In genomic region chr6:17120019-17120418, GRCh38 we compare ENCODE assay signal across 17 cellular contexts. TPM values are rescaled to one million over a fixed set of nuclear protein-coding genes. Genes with fewer than 3 reads are reported as not detected.
DNase-seq lines count a peak whose midpoint lies in the region; ATAC-seq and TF ChIP-seq lines count a peak whose summit lies in the region.
"Had no signal": no experiment of that assay in that cellular context is flagged by ENCODE, and none has a peak within 500 bp of the region (broad histone marks: within the 10 kb centered on the region; RNA-seq: fewer than 3 reads in every experiment).

No MANE protein-coding gene starts in this region.

- peak; percentile 15 for DNase-seq in DMS 273 treated with DMSO at 0.1 percent for 48 hours (lab: John Stamatoyannopoulos, UW)
- DNase-seq in NCI-H1436 (lab: John Stamatoyannopoulos, UW): peak; percentile 64
- peak; percentile 13 for DNase-seq in astrocyte of the cerebellum (ENCODE audit: low read depth)
- peak; percentile 16 for DNase-seq in iris pigment epithelial cell (ENCODE audit: low read depth)
- no peak for DNase-seq in activated CD8-positive, alpha-beta memory T cell treated with anti-CD3 and anti-CD28 coated beads, Interleukin-2, amount 10 ng/mL, durations not matched to agents 7 days and 5 days
- DNase-seq in GM20000 (ENCODE audit: low spot score): no peak
- no peak for DNase-seq in activated CD8-positive, alpha-beta T cell treated with anti-CD3 and anti-CD28 coated beads, Interleukin-2, amount 10 ng/mL, durations not matched to agents 7 days and 5 days
- DNase-seq in chondrocyte (ENCODE audit: low spot score): no peak
- DNase-seq: ACHN, Kasumi-1, NCI-H1417 treated with DMSO at 0.1 percent for 48 hours, NCI-H510A treated with DMSO at 0.1 percent for 48 hours, PC-3, T-cell had no signal

- H3K36me3 Mint-ChIP-seq in activated CD8-positive, alpha-beta memory T cell treated with anti-CD3 and anti-CD28 coated beads, Interleukin-2, amount 10 ng/mL, durations not matched to agents 7 days and 5 days: no peaks in the 10 kb centered on the region
- no peaks in the 10 kb centered on the region for H3K36me3 Mint-ChIP-seq in activated CD8-positive, alpha-beta T cell treated with anti-CD3 and anti-CD28 coated beads, Interleukin-2, amount 10 ng/mL, durations not matched to agents 7 days and 5 days (ENCODE audit: low read depth)
- no peaks in the 10 kb centered on the region for H3K36me3 Mint-ChIP-seq in chondrocyte (ENCODE audit: low read depth)
- H3K36me3 Mint-ChIP-seq: T-cell had no signal

- CTCF ChIA-PET in activated CD8-positive, alpha-beta memory T cell treated with anti-CD3 and anti-CD28 coated beads, Interleukin-2, amount 10 ng/mL, durations not matched to agents 7 days and 5 days (lab: Charles Lee): no interaction called here
- CTCF ChIA-PET in activated CD8-positive, alpha-beta T cell treated with anti-CD3 and anti-CD28 coated beads, Interleukin-2, amount 10 ng/mL, durations not matched to agents 7 days and 5 days (lab: Charles Lee): no interaction called here

- no peak for ATAC-seq in activated CD8-positive, alpha-beta memory T cell treated with anti-CD3 and anti-CD28 coated beads, Interleukin-2, amount 10 ng/mL, durations not matched to agents 7 days and 5 days
- ATAC-seq in activated CD8-positive, alpha-beta T cell treated with anti-CD3 and anti-CD28 coated beads, Interleukin-2, amount 10 ng/mL, durations not matched to agents 7 days and 5 days: no peak
- ATAC-seq: PC-3, T-cell had no signal

- POLR2A ChIA-PET in activated CD8-positive, alpha-beta T cell treated with anti-CD3 and anti-CD28 coated beads, Interleukin-2, amount 10 ng/mL, durations not matched to agents 7 days and 5 days (lab: Charles Lee): no interaction called here

- peaks cover 3% of the 10 kb centered on the region for H3K9me3 Mint-ChIP-seq in activated CD8-positive, alpha-beta memory T cell treated with anti-CD3 and anti-CD28 coated beads, Interleukin-2, amount 10 ng/mL, durations not matched to agents 7 days and 5 days (ENCODE audit: low read depth)
- H3K9me3 Mint-ChIP-seq in activated CD8-positive, alpha-beta T cell treated with anti-CD3 and anti-CD28 coated beads, Interleukin-2, amount 10 ng/mL, durations not matched to agents 7 days and 5 days (ENCODE audit: insufficient read depth): no peaks in the 10 kb centered on the region
- H3K9me3 Mint-ChIP-seq in chondrocyte (ENCODE audit: low read depth): no peaks in the 10 kb centered on the region
- H3K9me3 Mint-ChIP-seq: T-cell had no signal

- TF ChIP-seq CTCF in astrocyte of the cerebellum (IDR thresholded peaks at IDR 0.05; ENCODE audit: low read depth, low read length, missing control alignments): no peak
- TF ChIP-seq CTCF in GM20000 (IDR thresholded peaks at IDR 0.05; ENCODE audit: extremely low read depth, missing control alignments): no peak
- TF ChIP-seq CTCF in chondrocyte (IDR thresholded peaks at IDR 0.05): no peak

- H3K4me1 Mint-ChIP-seq in activated CD8-positive, alpha-beta memory T cell treated with anti-CD3 and anti-CD28 coated beads, Interleukin-2, amount 10 ng/mL, durations not matched to agents 7 days and 5 days: no peaks in the 10 kb centered on the region
- no peaks in the 10 kb centered on the region for H3K4me1 Mint-ChIP-seq in activated CD8-positive, alpha-beta T cell treated with anti-CD3 and anti-CD28 coated beads, Interleukin-2, amount 10 ng/mL, durations not matched to agents 7 days and 5 days (ENCODE audit: low read depth)
- peaks cover 26% of the 10 kb centered on the region for H3K4me1 Mint-ChIP-seq in chondrocyte (ENCODE audit: low read depth)
- H3K4me1 Mint-ChIP-seq: T-cell had no signal

- H3K4me3 ChIP-seq in astrocyte of the cerebellum (ENCODE audit: low read depth, low read length): no peak overlapping the region
- H3K4me3 ChIP-seq: BLaER1, HAP-1, SK-N-MC had no signal

- in situ Hi-C loops in astrocyte of the cerebellum (cut with HindIII; ENCODE audit: low sequenced_read_pairs): no loop called here

- H3K4me3 Mint-ChIP-seq in activated CD8-positive, alpha-beta memory T cell treated with anti-CD3 and anti-CD28 coated beads, Interleukin-2, amount 10 ng/mL, durations not matched to agents 7 days and 5 days: no peak overlapping the region
- no peak overlapping the region for H3K4me3 Mint-ChIP-seq in activated CD8-positive, alpha-beta T cell treated with anti-CD3 and anti-CD28 coated beads, Interleukin-2, amount 10 ng/mL, durations not matched to agents 7 days and 5 days
- no peak overlapping the region for H3K4me3 Mint-ChIP-seq in chondrocyte (ENCODE audit: unreplicated experiment)
- H3K4me3 Mint-ChIP-seq: T-cell had no signal

- H3K27ac Mint-ChIP-seq in activated CD8-positive, alpha-beta memory T cell treated with anti-CD3 and anti-CD28 coated beads, Interleukin-2, amount 10 ng/mL, durations not matched to agents 7 days and 5 days: no peak overlapping the region
- no peak overlapping the region for H3K27ac Mint-ChIP-seq in activated CD8-positive, alpha-beta T cell treated with anti-CD3 and anti-CD28 coated beads, Interleukin-2, amount 10 ng/mL, durations not matched to agents 7 days and 5 days
- no peak overlapping the region for H3K27ac Mint-ChIP-seq in chondrocyte (ENCODE audit: unreplicated experiment)
- H3K27ac Mint-ChIP-seq: T-cell had no signal

- H3K27me3 Mint-ChIP-seq in activated CD8-positive, alpha-beta memory T cell treated with anti-CD3 and anti-CD28 coated beads, Interleukin-2, amount 10 ng/mL, durations not matched to agents 7 days and 5 days: no peaks in the 10 kb centered on the region
- no peaks in the 10 kb centered on the region for H3K27me3 Mint-ChIP-seq in activated CD8-positive, alpha-beta T cell treated with anti-CD3 and anti-CD28 coated beads, Interleukin-2, amount 10 ng/mL, durations not matched to agents 7 days and 5 days (ENCODE audit: low read depth)
- H3K27me3 Mint-ChIP-seq in chondrocyte (ENCODE audit: low read depth): no peaks in the 10 kb centered on the region

RNA-seq across cellular contexts. Expression of gene STMND1, which starts 18.2 kb away (rescaled TPM):
- total RNA-seq in activated CD8-positive, alpha-beta memory T cell treated with anti-CD3 and anti-CD28 coated beads, Interleukin-2, amount 10 ng/mL, durations not matched to agents 7 days and 5 days: not detected
- not detected for total RNA-seq in activated CD8-positive, alpha-beta T cell treated with anti-CD3 and anti-CD28 coated beads, Interleukin-2, amount 10 ng/mL, durations not matched to agents 7 days and 5 days
- not detected in 3 replicates for total RNA-seq in chondrocyte
- total RNA-seq: PC-3, T-cell had no signal

Comparison
In these comparisons a context has a peak if more than half of its experiments do, and no peak if none do; other contexts are left out.
1. DNase-seq: peak in DMS 273 treated with DMSO at 0.1 percent for 48 hours (single experiment), NCI-H1436 (single experiment), astrocyte of the cerebellum (single experiment) and iris pigment epithelial cell (single experiment); none in activated CD8-positive, alpha-beta memory T cell treated with anti-CD3 and anti-CD28 coated beads, Interleukin-2, amount 10 ng/mL, durations not matched to agents 7 days and 5 days (single experiment), GM20000 (single experiment), activated CD8-positive, alpha-beta T cell treated with anti-CD3 and anti-CD28 coated beads, Interleukin-2, amount 10 ng/mL, durations not matched to agents 7 days and 5 days (single experiment) and chondrocyte (single experiment).